ENCODE assay signal across 15 cellular contexts in the genomic region with DNA sequence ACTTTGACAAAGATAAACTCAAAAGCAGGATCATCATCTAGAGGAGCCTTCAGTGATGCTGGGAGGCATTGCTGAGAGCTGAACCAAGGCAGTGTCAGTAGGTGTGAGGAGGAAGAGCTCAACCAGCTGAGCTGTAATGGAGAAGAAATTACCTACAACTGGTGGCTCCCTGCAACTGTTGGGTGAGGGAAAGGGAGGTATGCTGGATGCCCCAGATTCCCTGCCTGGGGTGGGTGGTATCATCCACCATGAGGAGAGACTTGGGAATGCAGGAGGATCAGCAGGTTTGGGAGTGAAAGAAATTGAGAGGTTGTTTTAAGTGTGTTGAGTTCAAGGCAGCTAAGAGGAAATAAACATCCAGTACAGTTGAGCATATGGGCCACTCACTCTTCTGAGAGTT.
"Had no signal": no experiment of that assay in that cellular context is flagged by ENCODE, and none has a peak within 500 bp of the region (broad histone marks: within the 10 kb centered on the region; RNA-seq: fewer than 3 reads in every experiment).

No MANE protein-coding gene starts in this region.

- H3K36me3 ChIP-seq: right atrium auricular region had no signal

- H3K9me3 ChIP-seq: left ventricle myocardium inferior, right atrium auricular region had no signal

- H3K4me1 ChIP-seq: left ventricle myocardium inferior, right atrium auricular region had no signal

- H3K27me3 ChIP-seq: right atrium auricular region had no signal

- DNase-seq: activated CD4-positive, alpha-beta T cell treated with anti-CD3 and anti-CD28 coated beads, Interleukin-2, amount 10 ng/mL, durations not matched to agents 7 days and 5 days; activated CD4-positive, CD25-positive, alpha-beta regulatory T cell; activated CD8-positive, alpha-beta memory T cell treated with anti-CD3 and anti-CD28 coated beads for 24 hours; activated naive CD8-positive, alpha-beta T cell treated with anti-CD3 and anti-CD28 coated beads, Interleukin-2, amount 10 ng/mL, durations not matched to agents 7 days and 5 days; cerebellar nuclear complex; effector memory CD4-positive, alpha-beta T cell; erythroblast; left ventricle myocardium inferior; natural killer cell; stimulated activated CD4-positive, alpha-beta T cell treated with anti-CD3 and anti-CD28 coated beads, Interleukin-15, amount 100 ng/mL, for 24 hours; stimulated activated CD4-positive, alpha-beta T cell treated with anti-CD3 and anti-CD28 coated beads, Interleukin-4, amount 100 ng/mL, for 4 hours; stimulated activated CD8-positive, alpha-beta memory T cell treated with anti-CD3 and anti-CD28 coated beads, Interleukin-4, amount 100 ng/mL, for 48 hours; stimulated activated naive CD4-positive, alpha-beta T cell treated with Interleukin-2 at 50 U/mL for 16 hours had no signal

- H3K27ac ChIP-seq: left ventricle myocardium inferior, right atrium auricular region, skin epidermis had no signal

- H3K4me3 ChIP-seq: right atrium auricular region, skin epidermis had no signal

- ATAC-seq: natural killer cell had no signal
